ENCODE assay signal across 10 cellular contexts in the genomic region with DNA sequence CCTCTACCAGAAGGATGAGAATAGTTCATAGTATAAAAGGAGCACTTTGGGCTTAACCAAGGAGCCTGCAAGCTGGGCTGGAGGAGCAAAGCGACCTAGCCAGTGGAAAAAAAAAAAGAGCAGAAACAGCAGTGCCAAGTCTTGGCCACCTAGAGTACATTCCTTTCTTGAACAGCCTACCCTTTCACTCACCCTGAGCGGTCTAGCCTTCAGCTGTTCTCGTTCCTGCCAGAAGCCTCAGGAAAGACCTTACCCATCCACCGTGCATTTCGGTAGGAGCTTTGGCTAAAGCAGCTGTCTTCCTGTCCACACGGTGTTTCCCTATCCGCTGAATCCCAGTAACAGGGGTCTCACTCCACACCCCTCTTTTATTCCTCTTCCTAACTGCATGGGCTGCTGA.
DNase-seq lines count a peak whose midpoint lies in the region; TF ChIP-seq lines count a peak whose summit lies in the region.
"Had no signal": no experiment of that assay in that cellular context is flagged by ENCODE, and none has a peak within 500 bp of the region (broad histone marks: within the 10 kb centered on the region; RNA-seq: fewer than 3 reads in every experiment).

No MANE protein-coding gene starts in this region.

- 9% methylated on average over 7 of the region's 7 CpGs for WGBS in prostate gland

- H3K4me1 Mint-ChIP-seq in CD8-positive, alpha-beta memory T cell: no peaks in the 10 kb centered on the region

- intact Hi-C loops in prostate gland (cut with DNase I): no loop called here

- H3F3A ChIP-seq in MM.1S (ENCODE audit: insufficient read depth, low read length): no peaks in the 10 kb centered on the region

- H3K27me3 ChIP-seq in BJ (ENCODE audit: control insufficient read depth, insufficient read depth, low read length) (no peaks in the 10 kb centered on the region; the same call in 1 of the 2 replicates), adipocyte (replicated peaks; ENCODE audit: control insufficient read depth, insufficient read depth, low read length) (no peaks in the 10 kb centered on the region), prostate gland (replicated peaks; ENCODE audit: insufficient read depth) (no peaks in the 10 kb centered on the region), MM.1S (replicated peaks; ENCODE audit: insufficient read depth, low read length) (no peaks in the 10 kb centered on the region)
- H3K27me3 ChIP-seq in CD8-positive, alpha-beta memory T cell (ENCODE audit: insufficient read depth, low read length, poor library complexity, severe bottlenecking): no peaks in the 10 kb centered on the region

- H3K4me2 ChIP-seq in MM.1S (ENCODE audit: low read depth, low read length): no peak overlapping the region

- no peaks in the 10 kb centered on the region for H3K9me2 ChIP-seq in MM.1S (replicated peaks; ENCODE audit: insufficient read depth, low read length)

- POLR2A ChIA-PET in BJ (lab: Charles Lee): interaction anchor here (0.6 to 1.0 kb wide), 2 partner anchors 28 to 38 kb away, joined by 3 read pairs; no protein-coding TSS in a partner anchor
- POLR2A ChIA-PET in CD8-positive, alpha-beta memory T cell (lab: Charles Lee): no interaction called here

- no peaks in the 10 kb centered on the region for H4K20me1 ChIP-seq in MM.1S (ENCODE audit: insufficient read depth, low read length)

- H3K36me3 ChIP-seq in BJ (ENCODE audit: control insufficient read depth, insufficient read depth, low read length) (no peaks in the 10 kb centered on the region), adipocyte (ENCODE audit: control insufficient read depth, insufficient read depth, low read length, severe bottlenecking) (no peaks in the 10 kb centered on the region), prostate gland (no peaks in the 10 kb centered on the region), MM.1S (replicated peaks; ENCODE audit: insufficient read depth, low read length) (no peaks in the 10 kb centered on the region)
- no peaks in the 10 kb centered on the region for H3K36me3 ChIP-seq in CD8-positive, alpha-beta memory T cell (ENCODE audit: insufficient read depth, low read length)

- H3K9me3 Mint-ChIP-seq in CD8-positive, alpha-beta memory T cell: no peaks in the 10 kb centered on the region
- H3K9me3 Mint-ChIP-seq: CD4-positive, alpha-beta T cell; stimulated activated naive CD8-positive, alpha-beta T cell treated with anti-CD3 and anti-CD28 coated beads, Interleukin-15, Interleukin-2, amounts not matched to agents 100 ng/mL and 50 ng/mL, for 24 hours had no signal

- no peak for TF ChIP-seq CTCF in BJ (IDR thresholded peaks at IDR 0.05; ENCODE audit: insufficient read depth, low read depth, low read length)
- no peak for TF ChIP-seq CTCF in prostate gland (IDR thresholded peaks at IDR 0.05)
- TF ChIP-seq CTCF in MM.1S (IDR thresholded peaks at IDR 0.05; ENCODE audit: low read length): no peak

- no peak for TF ChIP-seq POLR2A in prostate gland (IDR thresholded peaks at IDR 0.05)

- H3K79me2 ChIP-seq in MM.1S (ENCODE audit: low read length): no peaks in the 10 kb centered on the region

- peak overlapping the region; percentile 71 to 72 for H3K27ac ChIP-seq in prostate gland
- H3K27ac ChIP-seq in MM.1S (ENCODE audit: low read length): no peak overlapping the region
- no peak overlapping the region for H3K27ac ChIP-seq in CD8-positive, alpha-beta memory T cell (ENCODE audit: low read depth, low read length)

- no peaks in the 10 kb centered on the region for H3K9me3 ChIP-seq in adipocyte (ENCODE audit: control insufficient read depth, low read length)
- no peaks in the 10 kb centered on the region for H3K9me3 ChIP-seq in prostate gland
- H3K9me3 ChIP-seq in MM.1S (replicated peaks; ENCODE audit: insufficient read depth, low read length): no peaks in the 10 kb centered on the region
- H3K9me3 ChIP-seq in CD8-positive, alpha-beta memory T cell (ENCODE audit: low read length): no peaks in the 10 kb centered on the region

- no peak overlapping the region for H3K27ac Mint-ChIP-seq in CD8-positive, alpha-beta memory T cell
- H3K27ac Mint-ChIP-seq: CD4-positive, alpha-beta T cell; stimulated activated naive CD8-positive, alpha-beta T cell treated with anti-CD3 and anti-CD28 coated beads, Interleukin-15, Interleukin-2, amounts not matched to agents 100 ng/mL and 50 ng/mL, for 24 hours had no signal

- H3K4me1 ChIP-seq in adipocyte (ENCODE audit: control insufficient read depth, insufficient read depth, low read length): peaks cover 27% of the 10 kb centered on the region
- H3K4me1 ChIP-seq in prostate gland (replicated peaks): no peaks in the 10 kb centered on the region
- H3K4me1 ChIP-seq in MM.1S (ENCODE audit: low read length): no peaks in the 10 kb centered on the region
- no peaks in the 10 kb centered on the region for H3K4me1 ChIP-seq in CD8-positive, alpha-beta memory T cell (ENCODE audit: insufficient read depth, low read length)

- H3K27me3 Mint-ChIP-seq in CD8-positive, alpha-beta memory T cell: peaks cover 19 to 21% of the 10 kb centered on the region in 2 donors
- H3K27me3 Mint-ChIP-seq: CD4-positive, alpha-beta T cell had no signal

- H3K9ac ChIP-seq in adipocyte (ENCODE audit: low read length) (peak overlapping the region; percentile 84), MM.1S (ENCODE audit: low read length) (no peak overlapping the region)

- H3K36me3 Mint-ChIP-seq in CD8-positive, alpha-beta memory T cell: no peaks in the 10 kb centered on the region

- H3K4me3 ChIP-seq in BJ (ENCODE audit: low read depth, low read length) (peak overlapping the region; percentile 33), adipocyte (ENCODE audit: low read length) (peak overlapping the region; percentile 85), prostate gland (peak overlapping the region; percentile 21 to 22), MM.1S (ENCODE audit: low read length) (no peak overlapping the region)
- no peak overlapping the region for H3K4me3 ChIP-seq in CD8-positive, alpha-beta memory T cell (ENCODE audit: low read length)

- no peak overlapping the region for H3K4me3 Mint-ChIP-seq in CD8-positive, alpha-beta memory T cell
- H3K4me3 Mint-ChIP-seq: CD4-positive, alpha-beta T cell; stimulated activated naive CD8-positive, alpha-beta T cell treated with anti-CD3 and anti-CD28 coated beads, Interleukin-15, Interleukin-2, amounts not matched to agents 100 ng/mL and 50 ng/mL, for 24 hours had no signal

- no peak for DNase-seq in BJ (ENCODE audit: low read depth)
- DNase-seq in adipocyte (ENCODE audit: low read depth): peak; percentile 94
- peak; percentile 80 for DNase-seq in fibroblast of the conjunctiva (ENCODE audit: low read depth)
- peak; percentile 51 for DNase-seq in prostate gland (ENCODE audit: low spot score)
- no peak for DNase-seq in MM.1S
- no peak for DNase-seq in CD8-positive, alpha-beta memory T cell
- no peak for DNase-seq in T-helper 9 cell
- DNase-seq in stimulated activated CD4-positive, alpha-beta T cell treated with anti-CD3 and anti-CD28 coated beads, Interleukin-1b, Interleukin-23, amount 100 ng/mL, for 48 hours: no peak
- DNase-seq: CD4-positive, alpha-beta T cell had no signal

- CTCF ChIA-PET in BJ (lab: Yijun Ruan, JAX): interaction anchor here (1.1 to 1.2 kb wide), 2 partner anchors 17 to 268 kb away, joined by 3 to 5 read pairs; no protein-coding TSS in a partner anchor
- CTCF ChIA-PET in CD8-positive, alpha-beta memory T cell (lab: Charles Lee): no interaction called here

- H2AFZ ChIP-seq in MM.1S (ENCODE audit: low read length): no peak overlapping the region

Comparison
In these comparisons a context has a peak if more than half of its experiments do, and no peak if none do; other contexts are left out.
1. DNase-seq: peak in adipocyte (single experiment), fibroblast of the conjunctiva (single experiment) and prostate gland (single experiment); none in BJ (single experiment), MM.1S (single experiment), CD8-positive, alpha-beta memory T cell (0 of 5), T-helper 9 cell (single experiment) and stimulated activated CD4-positive, alpha-beta T cell treated with anti-CD3 and anti-CD28 coated beads, Interleukin-1b, Interleukin-23, amount 100 ng/mL, for 48 hours (single experiment).
2. H3K4me3 ChIP-seq: peak in BJ (single experiment), adipocyte (single experiment) and prostate gland (2 of 2); none in MM.1S (single experiment) and CD8-positive, alpha-beta memory T cell (single experiment).
3. H3K27ac ChIP-seq: peak in prostate gland (2 of 2); none in MM.1S (single experiment) and CD8-positive, alpha-beta memory T cell (single experiment).